Comparison of ENCODE assay signal across 10 cellular contexts in the genomic region with DNA sequence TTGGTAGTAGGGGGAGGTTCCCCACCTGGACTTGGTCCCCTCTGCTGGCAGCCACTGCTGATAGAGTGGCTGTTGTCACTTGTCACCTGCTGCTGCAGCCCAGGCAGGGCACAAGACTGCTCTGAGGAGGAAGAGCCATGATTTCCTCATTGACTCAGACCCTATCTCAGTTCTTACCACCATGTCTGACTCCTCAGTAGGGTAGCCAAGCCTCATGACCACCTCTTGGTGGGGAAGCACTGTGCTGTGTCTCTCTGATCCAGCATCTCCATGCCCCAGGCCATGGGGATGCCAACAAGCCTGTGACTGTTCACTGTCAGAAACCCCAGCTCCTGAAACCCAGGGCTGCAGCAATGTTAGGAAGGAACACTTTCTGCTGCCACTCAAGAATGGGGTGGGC.
"Had no signal": no experiment of that assay in that cellular context is flagged by ENCODE, and none has a peak within 500 bp of the region (broad histone marks: within the 10 kb centered on the region; RNA-seq: fewer than 3 reads in every experiment).

No MANE protein-coding gene starts in this region.

- H3K4me3 Mint-ChIP-seq: HFFc6 had no signal

- H3K36me3 ChIP-seq: HAP-1 had no signal

- H3K9me3 ChIP-seq: HAP-1 had no signal

- H2AFZ ChIP-seq: GM23248 had no signal

- H3K4me3 ChIP-seq: GM23248, HAP-1, K562 had no signal

- H3K27ac ChIP-seq: GM23248 had no signal

- H3K9me3 Mint-ChIP-seq: HFFc6 had no signal

- FAIRE-seq: H54, HTR-8/SVneo, K562 had no signal

- H3K4me1 ChIP-seq: HAP-1 had no signal

- DNase-seq: GM23248, GOT3, HFFc6, IMR-90, KG1 had no signal

- H3K9ac ChIP-seq: GM23248 had no signal

- ATAC-seq: HCT116, K562 had no signal

- H3K27ac Mint-ChIP-seq: HFFc6 had no signal
